ENCODE assay signal across 9 cellular contexts in genomic region chr19:46404884-46405658, GRCh38. TPM values are rescaled to one million over a fixed set of nuclear protein-coding genes. Genes with fewer than 3 reads are reported as not detected.
DNase-seq lines count a peak whose midpoint lies in the region; ATAC-seq and TF ChIP-seq lines count a peak whose summit lies in the region.
"Had no signal": no experiment of that assay in that cellular context is flagged by ENCODE, and none has a peak within 500 bp of the region (broad histone marks: within the 10 kb centered on the region; RNA-seq: fewer than 3 reads in every experiment).

No MANE protein-coding gene starts in this region.

- no peak for ATAC-seq in naive thymus-derived CD4-positive, alpha-beta T cell
- ATAC-seq in GM19455 (IDR thresholded peaks at IDR 0.05; ENCODE audit: unreplicated experiment) (no peak), GM18867 (IDR thresholded peaks at IDR 0.05; ENCODE audit: unreplicated experiment) (no peak)

- H3K4me3 ChIP-seq in AG04449 (ENCODE audit: low read depth, low read length) (no peak overlapping the region), epithelial cell of proximal tubule (ENCODE audit: low read depth, low read length) (peak overlapping the region; percentile 73)
- H3K4me3 ChIP-seq in naive thymus-derived CD4-positive, alpha-beta T cell (ENCODE audit: low read length) = peak overlapping the region; percentile 2

- POLR2A ChIA-PET in AG04449 (lab: Yijun Ruan, JAX) = interaction anchor here (0.5 to 1.2 kb wide), 5 partner anchors 8 to 523 kb away, joined by 3 to 8 read pairs (median 3); partner anchors contain the start of gene CCDC8
- POLR2A ChIA-PET in naive thymus-derived CD4-positive, alpha-beta T cell (lab: Charles Lee) = no interaction called here

- peaks cover 0 to 5% (median 0%) of the 10 kb centered on the region in 11 donors for H3K9me3 Mint-ChIP-seq in naive thymus-derived CD4-positive, alpha-beta T cell

- H3K4me1 Mint-ChIP-seq in naive thymus-derived CD4-positive, alpha-beta T cell = peaks cover 10 to 30% (median 21%) of the 10 kb centered on the region in 7 donors

- H3K4me3 Mint-ChIP-seq in naive thymus-derived CD4-positive, alpha-beta T cell = peak overlapping the region in 8 of 10 donors; percentile 9 to 94 (median 76)

- no peaks in the 10 kb centered on the region for H3K36me3 Mint-ChIP-seq in naive thymus-derived CD4-positive, alpha-beta T cell

- DNase-seq in AG04449 (ENCODE audit: low read depth, low spot score) (no peak), HuH-7 (ENCODE audit: low spot score) (peak; percentile 42), epithelial cell of proximal tubule (ENCODE audit: low read depth) (no peak), iPS-NIHi7 (ENCODE audit: extremely low spot score) (no peak), medulla oblongata (ENCODE audit: extremely low spot score) (no peak)
- DNase-seq in naive thymus-derived CD4-positive, alpha-beta T cell = no peak

- no peaks in the 10 kb centered on the region for H3K36me3 ChIP-seq in naive thymus-derived CD4-positive, alpha-beta T cell (ENCODE audit: control insufficient read depth in 2 of 3, insufficient read depth in 3 of 3, low read length in 3 of 3)

- TF ChIP-seq CTCF in AG04449 (IDR thresholded peaks at IDR 0.05; ENCODE audit: insufficient read depth, low read length, missing control alignments) (peak; percentile 23), epithelial cell of proximal tubule (conservative IDR thresholded peaks at IDR 0.05; ENCODE audit: low read depth, low read length) (no peak)

- no peaks in the 10 kb centered on the region for H3K9me3 ChIP-seq in naive thymus-derived CD4-positive, alpha-beta T cell (ENCODE audit: control insufficient read depth in 2 of 3, low read length in 3 of 3)

- peaks cover 0 to 15% of the 10 kb centered on the region in 2 donors for H3K27me3 ChIP-seq in naive thymus-derived CD4-positive, alpha-beta T cell (ENCODE audit: control insufficient read depth in 2 of 2, insufficient read depth in 2 of 2, low read length in 2 of 2)

- H3K27ac ChIP-seq in naive thymus-derived CD4-positive, alpha-beta T cell (ENCODE audit: low read depth, low read length) = no peak overlapping the region

- intact Hi-C loops in naive thymus-derived CD4-positive, alpha-beta T cell (cut with micrococcal nuclease) = loop anchor here in 1 of 2 donors (10.0 kb wide), 1 partner anchor 260 kb away; the partner anchor contains the start of gene DACT3

- peaks cover 51 to 78% (median 59%) of the 10 kb centered on the region in 5 donors for H3K27me3 Mint-ChIP-seq in naive thymus-derived CD4-positive, alpha-beta T cell

- H3K27ac Mint-ChIP-seq in naive thymus-derived CD4-positive, alpha-beta T cell = no peak overlapping the region

- CTCF ChIA-PET in AG04449 (lab: Yijun Ruan, JAX) = interaction anchor here (0.7 to 10.8 kb wide), 14 partner anchors 8 to 133 kb away, joined by 3 to 257 read pairs (median 13); partner anchors contain the start of gene CCDC8
- CTCF ChIA-PET in naive thymus-derived CD4-positive, alpha-beta T cell (lab: Charles Lee) = interaction anchor here (0.6 to 1.3 kb wide), 3 partner anchors 9 to 83 kb away, joined by 4 to 5 read pairs (median 4); no protein-coding TSS in a partner anchor

- H3K4me1 ChIP-seq in naive thymus-derived CD4-positive, alpha-beta T cell (ENCODE audit: control insufficient read depth in 2 of 2, insufficient read depth in 2 of 2, low read length in 2 of 2) = peaks cover 0 to 15% of the 10 kb centered on the region in 2 donors

RNA-seq across cellular contexts. Expression of gene CCDC8, which starts 8.3 kb away (rescaled TPM):
- 14.0 and 14.1 TPM in 2 replicates for total RNA-seq in epithelial cell of proximal tubule
- not detected for total RNA-seq in naive thymus-derived CD4-positive, alpha-beta T cell
- not detected for polyA plus RNA-seq in naive thymus-derived CD4-positive, alpha-beta T cell

RNA-seq across cellular contexts. Expression of gene PNMA8C, which starts 23.7 kb away (rescaled TPM):
- total RNA-seq in epithelial cell of proximal tubule = 0.14 TPM in 1 of 2 replicates, not detected in the other
- not detected for total RNA-seq in naive thymus-derived CD4-positive, alpha-beta T cell
- not detected for polyA plus RNA-seq in naive thymus-derived CD4-positive, alpha-beta T cell
- total RNA-seq: subcutaneous adipose tissue had no signal

RNA-seq across cellular contexts. Expression of gene PPP5C, which starts 58.2 kb away (rescaled TPM):
- total RNA-seq in epithelial cell of proximal tubule = 76.2 and 114 TPM in 2 replicates
- total RNA-seq in naive thymus-derived CD4-positive, alpha-beta T cell = 100 to 1,000 TPM in 1 of 5 experiments, 10 to 100 TPM in 4; 41.4 to 107 (median 52.0) TPM
- 10 to 100 TPM; 17.4 to 34.8 TPM for polyA plus RNA-seq in naive thymus-derived CD4-positive, alpha-beta T cell

Comparison
In these comparisons a context has a peak if more than half of its experiments do, and no peak if none do; other contexts are left out.
1. RNA of gene CCDC8, which starts 8.3 kb away (total RNA-seq): 14.0 to 14.1 TPM in epithelial cell of proximal tubule; not detected in naive thymus-derived CD4-positive, alpha-beta T cell; every median in the first group is over 10 times any median in the second.